1 cellular context compared by ENCODE assay signal in genomic region chr1:1213153-1213918, GRCh38.
TF ChIP-seq lines count a peak whose summit lies in the region.

No MANE protein-coding gene starts in this region.

TF ChIP-seq in GM12891, 5 proteins besides CTCF, POLR2A, EP300 and RAD21:
- no peak for TF ChIP-seq POU2F2 (IDR thresholded peaks at IDR 0.05; ENCODE audit: low read depth, low read length)
- no peak for TF ChIP-seq PAX5 (IDR thresholded peaks at IDR 0.05; ENCODE audit: insufficient read depth, low read length, severe bottlenecking)
TF ChIP-seq in GM12891: peak in this region for 0.
